Comparison of ENCODE assay signal across 15 cellular contexts in the genomic region with DNA sequence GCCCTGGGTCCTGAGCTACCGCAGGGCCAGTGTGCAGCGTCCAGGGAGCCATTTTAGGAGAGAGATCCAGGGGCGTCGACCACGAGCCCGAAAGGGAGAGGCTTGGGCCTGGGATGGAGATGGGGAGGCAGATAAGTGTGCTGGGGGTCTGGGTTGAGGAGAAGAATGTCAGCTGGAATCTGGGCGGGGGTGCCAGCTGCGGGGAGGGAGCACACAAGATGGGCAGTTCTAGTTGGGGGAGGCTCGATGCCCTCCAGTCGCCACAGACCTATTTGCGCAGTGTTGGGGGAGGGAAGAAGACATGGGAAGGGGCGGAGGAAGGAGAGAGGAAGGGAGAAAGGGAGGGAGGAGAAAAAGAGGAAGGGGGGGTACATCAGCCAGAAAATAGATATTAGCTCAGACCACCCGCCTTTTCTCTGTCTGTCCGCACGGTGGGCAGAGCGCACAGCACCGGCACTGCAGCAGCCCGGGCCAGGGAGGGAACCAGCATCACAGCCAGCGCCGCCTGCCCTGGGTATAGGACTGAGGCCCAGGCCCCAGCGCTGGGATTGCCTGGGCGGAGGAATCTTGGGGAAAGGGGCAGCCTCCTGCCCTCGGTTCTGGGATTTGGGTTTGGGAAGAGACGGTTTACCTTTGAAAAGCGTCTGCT. TPM values are rescaled to one million over a fixed set of nuclear protein-coding genes. Genes with fewer than 3 reads are reported as not detected.
A peak's percentile ranks its signal among the peaks of the same experiment; 100 is the strongest.
DNase-seq lines count a peak whose midpoint lies in the region; ATAC-seq, FAIRE-seq and TF ChIP-seq lines count a peak whose summit lies in the region.
"Had no signal": no experiment of that assay in that cellular context is flagged by ENCODE, and none has a peak within 500 bp of the region (broad histone marks: within the 10 kb centered on the region; RNA-seq: fewer than 3 reads in every experiment).

No MANE protein-coding gene starts in this region.

- peaks cover 4% of the 10 kb centered on the region for H3K36me3 Mint-ChIP-seq in activated T-helper 2 cell treated with anti-CD3 and anti-CD28 coated beads, Interferon-gamma antibody, Interleukin-2, Interleukin-4, amounts not matched to agents 10 μg/mL and 5 μg/mL and 100 μg/mL, durations not matched to agents 14 hours and 24 hours and 36 hours (ENCODE audit: low read depth)
- peaks cover 18% of the 10 kb centered on the region for H3K36me3 Mint-ChIP-seq in nephron (ENCODE audit: low read depth)

- intact Hi-C loops in activated T-helper 2 cell treated with anti-CD3 and anti-CD28 coated beads, Interferon-gamma antibody, Interleukin-2, Interleukin-4, amounts not matched to agents 10 μg/mL and 5 μg/mL and 100 μg/mL, durations not matched to agents 14 hours and 24 hours and 36 hours (cut with micrococcal nuclease): no loop called here

- H3K27ac Mint-ChIP-seq in activated T-helper 2 cell treated with anti-CD3 and anti-CD28 coated beads, Interferon-gamma antibody, Interleukin-2, Interleukin-4, amounts not matched to agents 10 μg/mL and 5 μg/mL and 100 μg/mL, durations not matched to agents 14 hours and 24 hours and 36 hours: peak overlapping the region; percentile 19
- H3K27ac Mint-ChIP-seq in nephron: peak overlapping the region in 1 of 3 experiments; percentile 94

- no peak for DNase-seq in AG09309 (ENCODE audit: low read depth)
- peak; percentile 69 for DNase-seq in H54 (ENCODE audit: insufficient read length, low spot score)
- DNase-seq in activated T-helper 2 cell treated with anti-CD3 and anti-CD28 coated beads, Interferon-gamma antibody, Interleukin-2, Interleukin-4, amounts not matched to agents 10 μg/mL and 5 μg/mL and 100 μg/mL, durations not matched to agents 14 hours and 24 hours and 36 hours (ENCODE audit: low spot score): no peak
- no peak for DNase-seq in NCI-H774 (lab: John Stamatoyannopoulos, UW)
- no peak for DNase-seq in NCI-H2081 treated with DMSO at 0.1 percent for 48 hours (lab: John Stamatoyannopoulos, UW)
- DNase-seq in NCI-H2081 (lab: John Stamatoyannopoulos, UW): no peak
- DNase-seq: activated CD4-positive, CD25-positive, alpha-beta regulatory T cell; Right ventricle myocardium superior; stimulated activated naive CD4-positive, alpha-beta T cell treated with Interleukin-2 at 50 U/mL for 16 hours had no signal

- H3K9me3 Mint-ChIP-seq in activated T-helper 2 cell treated with anti-CD3 and anti-CD28 coated beads, Interferon-gamma antibody, Interleukin-2, Interleukin-4, amounts not matched to agents 10 μg/mL and 5 μg/mL and 100 μg/mL, durations not matched to agents 14 hours and 24 hours and 36 hours: no peaks in the 10 kb centered on the region
- H3K9me3 Mint-ChIP-seq in nephron: no peaks in the 10 kb centered on the region
- H3K9me3 Mint-ChIP-seq: neural crest cell had no signal

- H3K4me3 ChIP-seq in AG09309 (ENCODE audit: control insufficient read depth, low read depth, low read length): peak overlapping the region; percentile 91
- H3K4me3 ChIP-seq: K562 had no signal

- H3K27me3 Mint-ChIP-seq in activated T-helper 2 cell treated with anti-CD3 and anti-CD28 coated beads, Interferon-gamma antibody, Interleukin-2, Interleukin-4, amounts not matched to agents 10 μg/mL and 5 μg/mL and 100 μg/mL, durations not matched to agents 14 hours and 24 hours and 36 hours (ENCODE audit: low read depth): peaks cover 83% of the 10 kb centered on the region
- peaks cover 96% of the 10 kb centered on the region for H3K27me3 Mint-ChIP-seq in nephron (ENCODE audit: low read depth)

- TF ChIP-seq POLR2A in H54 (IDR thresholded peaks at IDR 0.05; ENCODE audit: low read depth, low read length): peak; percentile 59

- H3K4me1 Mint-ChIP-seq in activated T-helper 2 cell treated with anti-CD3 and anti-CD28 coated beads, Interferon-gamma antibody, Interleukin-2, Interleukin-4, amounts not matched to agents 10 μg/mL and 5 μg/mL and 100 μg/mL, durations not matched to agents 14 hours and 24 hours and 36 hours (ENCODE audit: low read depth): peaks cover 3% of the 10 kb centered on the region
- H3K4me1 Mint-ChIP-seq in nephron: peaks cover 32% of the 10 kb centered on the region

- ATAC-seq in GM21786 (IDR thresholded peaks at IDR 0.05; ENCODE audit: unreplicated experiment): no peak
- ATAC-seq: HCT116 had no signal

- H3K4me3 Mint-ChIP-seq in activated T-helper 2 cell treated with anti-CD3 and anti-CD28 coated beads, Interferon-gamma antibody, Interleukin-2, Interleukin-4, amounts not matched to agents 10 μg/mL and 5 μg/mL and 100 μg/mL, durations not matched to agents 14 hours and 24 hours and 36 hours (ENCODE audit: low read depth): no peak overlapping the region
- peak overlapping the region; percentile 69 to 86 (median 82) for H3K4me3 Mint-ChIP-seq in nephron
- H3K4me3 Mint-ChIP-seq: neural crest cell had no signal

- FAIRE-seq in H54 (lab: Jason Lieb, UNC): no peak
- FAIRE-seq: K562 had no signal

- TF ChIP-seq CTCF in AG09309 (IDR thresholded peaks at IDR 0.05; ENCODE audit: control insufficient read depth, insufficient read depth, low read depth, low read length, missing control alignments) (no peak), nephron (IDR thresholded peaks at IDR 0.05; ENCODE audit: unreplicated experiment in 3 of 3) (no peak)

RNA-seq across cellular contexts. Expression of a gene that starts 1.9 kb away (rescaled TPM):
- not detected in 2 replicates for total RNA-seq in activated T-helper 2 cell treated with anti-CD3 and anti-CD28 coated beads, Interferon-gamma antibody, Interleukin-2, Interleukin-4, amounts not matched to agents 10 μg/mL and 5 μg/mL and 100 μg/mL, durations not matched to agents 14 hours and 24 hours and 36 hours
- total RNA-seq: fibroblast of lung, K562, neural crest cell, Right ventricle myocardium superior had no signal

RNA-seq across cellular contexts. Expression of a gene that starts 5.6 kb away (rescaled TPM):
- total RNA-seq in activated T-helper 2 cell treated with anti-CD3 and anti-CD28 coated beads, Interferon-gamma antibody, Interleukin-2, Interleukin-4, amounts not matched to agents 10 μg/mL and 5 μg/mL and 100 μg/mL, durations not matched to agents 14 hours and 24 hours and 36 hours: not detected in 2 replicates
- total RNA-seq: fibroblast of lung, K562, neural crest cell, Right ventricle myocardium superior had no signal

RNA-seq across cellular contexts. Expression of a gene that starts 11.4 kb away (rescaled TPM):
- total RNA-seq in activated T-helper 2 cell treated with anti-CD3 and anti-CD28 coated beads, Interferon-gamma antibody, Interleukin-2, Interleukin-4, amounts not matched to agents 10 μg/mL and 5 μg/mL and 100 μg/mL, durations not matched to agents 14 hours and 24 hours and 36 hours: not detected in 2 replicates
- total RNA-seq: fibroblast of lung, K562, neural crest cell, Right ventricle myocardium superior had no signal

RNA-seq across cellular contexts. Expression of a gene that starts 12.7 kb away (rescaled TPM):
- total RNA-seq in activated T-helper 2 cell treated with anti-CD3 and anti-CD28 coated beads, Interferon-gamma antibody, Interleukin-2, Interleukin-4, amounts not matched to agents 10 μg/mL and 5 μg/mL and 100 μg/mL, durations not matched to agents 14 hours and 24 hours and 36 hours: not detected in 2 replicates
- total RNA-seq: fibroblast of lung, K562, neural crest cell, Right ventricle myocardium superior had no signal

RNA-seq across cellular contexts. Expression of a gene that starts 17.3 kb away (rescaled TPM):
- total RNA-seq in activated T-helper 2 cell treated with anti-CD3 and anti-CD28 coated beads, Interferon-gamma antibody, Interleukin-2, Interleukin-4, amounts not matched to agents 10 μg/mL and 5 μg/mL and 100 μg/mL, durations not matched to agents 14 hours and 24 hours and 36 hours: not detected in 2 replicates
- total RNA-seq: fibroblast of lung, K562, neural crest cell, Right ventricle myocardium superior had no signal
